ENCODE assay signal across 20 cellular contexts in genomic region chr4:1826531-1827350, GRCh38. TPM values are rescaled to one million over a fixed set of nuclear protein-coding genes. Genes with fewer than 3 reads are reported as not detected.
DNase-seq lines count a peak whose midpoint lies in the region; ATAC-seq and TF ChIP-seq lines count a peak whose summit lies in the region.
"Had no signal": no experiment of that assay in that cellular context is flagged by ENCODE, and none has a peak within 500 bp of the region (broad histone marks: within the 10 kb centered on the region; RNA-seq: fewer than 3 reads in every experiment).

No MANE protein-coding gene starts in this region.

- H3K36me3 ChIP-seq in HEK293 (ENCODE audit: control insufficient read depth in 2 of 2, insufficient read depth in 1 of 2, low read length in 2 of 2) (peaks cover 0 to 76% of the 10 kb centered on the region in 2 experiments; a peak in 2 of 3 replicates), WERI-Rb-1 (peaks cover 72% of the 10 kb centered on the region), OCI-LY7 (ENCODE audit: insufficient read depth, low read length) (peaks cover 65% of the 10 kb centered on the region)

- TF ChIP-seq CTCF in HEK293 (tag by site-specific recombination; IDR thresholded peaks at IDR 0.05) (no peak), WERI-Rb-1 (IDR thresholded peaks at IDR 0.05; ENCODE audit: low read depth, low read length) (0 out of 2 replicates have a peak, but pooled peaks have one; percentile 14), OCI-LY7 (conservative IDR thresholded peaks at IDR 0.05; ENCODE audit: low read length) (no peak)

- H3K27me3 ChIP-seq in WERI-Rb-1 (ENCODE audit: insufficient read depth, low read depth, severe bottlenecking), result no peaks in the 10 kb centered on the region
- H3K27me3 ChIP-seq: BLaER1 treated with 17β-estradiol and CSF1 and Interleukin-3, amounts not matched to agents 10 nM and 100 nM had no signal

- no peaks in the 10 kb centered on the region for H4K20me1 ChIP-seq in OCI-LY7 (ENCODE audit: insufficient read depth, low read length)

- no peak overlapping the region for H2AFZ ChIP-seq in OCI-LY7 (ENCODE audit: low read length)

- no peaks in the 10 kb centered on the region for H3K4me1 ChIP-seq in HEK293 (ENCODE audit: control insufficient read depth, insufficient read depth, low read length)
- no peaks in the 10 kb centered on the region for H3K4me1 ChIP-seq in OCI-LY7 (ENCODE audit: insufficient read depth, low read length, poor library complexity, severe bottlenecking)

- POLR2A ChIA-PET in HEK293 (lab: Yijun Ruan, JAX), result interaction anchor here (0.7 kb wide), 1 partner anchor 32 kb away, joined by 5 read pairs; no protein-coding TSS in a partner anchor
- POLR2A ChIA-PET in OCI-LY7 (lab: Charles Lee), result no interaction called here

- BruUV-seq in OCI-LY7 (replicated peaks; lab: Mats Ljungman, UMichigan), result no TSS peak

- CTCF ChIA-PET in HEK293 (lab: Yijun Ruan, JAX), result interaction anchor here (0.5 kb wide), 1 partner anchor 66 kb away, joined by 4 read pairs; no protein-coding TSS in a partner anchor
- CTCF ChIA-PET in OCI-LY7 (lab: Charles Lee; ENCODE audit: unreplicated experiment), result interaction anchor here (0.5 kb wide), 1 partner anchor 97 kb away, joined by 3 read pairs; no protein-coding TSS in a partner anchor

- H3K79me2 ChIP-seq in OCI-LY7 (ENCODE audit: insufficient read depth, low read depth, low read length), result no peaks in the 10 kb centered on the region

- H3K4me1 Mint-ChIP-seq in stimulated activated effector memory CD8-positive, alpha-beta T cell treated with anti-CD3 and anti-CD28 coated beads, Interleukin-12 subunit alpha, Interleukin-12 subunit beta, amount 100 ng/mL, for 72 hours, result no peaks in the 10 kb centered on the region

- H3K4me3 ChIP-seq in HEK293 (ENCODE audit: low read depth, low read length), result no peak overlapping the region
- no peak overlapping the region for H3K4me3 ChIP-seq in WERI-Rb-1 (ENCODE audit: low read depth, low read length)
- H3K4me3 ChIP-seq in OCI-LY7 (ENCODE audit: low read depth, low read length, poor library complexity, severe bottlenecking), result no peak overlapping the region
- H3K4me3 ChIP-seq: BLaER1 treated with 17β-estradiol and CSF1 and Interleukin-3, amounts not matched to agents 10 nM and 100 nM; SK-N-MC had no signal

- intact Hi-C loops in OCI-LY7 (cut with micrococcal nuclease; ENCODE audit: unreplicated experiment), result no loop called here

- no peaks in the 10 kb centered on the region for H3K9me3 Mint-ChIP-seq in stimulated activated effector memory CD8-positive, alpha-beta T cell treated with anti-CD3 and anti-CD28 coated beads, Interleukin-12 subunit alpha, Interleukin-12 subunit beta, amount 100 ng/mL, for 72 hours

- no peaks in the 10 kb centered on the region for H3K9me3 ChIP-seq in HEK293 (ENCODE audit: control insufficient read depth, insufficient read depth, low read depth, low read length)
- no peaks in the 10 kb centered on the region for H3K9me3 ChIP-seq in WERI-Rb-1 (ENCODE audit: severe bottlenecking)
- H3K9me3 ChIP-seq in OCI-LY7 (ENCODE audit: low read length), result no peaks in the 10 kb centered on the region
- H3K9me3 ChIP-seq: BLaER1 treated with 17β-estradiol and CSF1 and Interleukin-3, amounts not matched to agents 10 nM and 100 nM had no signal

- DNase-seq in WERI-Rb-1 (no peak), left lobe of liver (ENCODE audit: low spot score) (no peak), OCI-LY7 (ENCODE audit: low spot score) (no peak), NCI-H1105 treated with DMSO at 0.1 percent for 48 hours (lab: John Stamatoyannopoulos, UW) (no peak)
- no peak for DNase-seq in stimulated activated effector memory CD8-positive, alpha-beta T cell treated with anti-CD3 and anti-CD28 coated beads, Interleukin-12 subunit alpha, Interleukin-12 subunit beta, amount 100 ng/mL, for 72 hours (ENCODE audit: low spot score in 2 of 2)
- DNase-seq: H7, KG1, MV-4-11, NCI-H1417, NCI-H187, NCI-H2107, NCI-H2227 treated with DMSO at 0.1 percent for 48 hours, NCI-H510A treated with DMSO at 0.1 percent for 48 hours, NCI-H774, SHP77 had no signal

- H3K4me2 ChIP-seq in OCI-LY7 (ENCODE audit: low read length), result no peak overlapping the region
- H3K4me2 ChIP-seq: BLaER1 treated with 17β-estradiol and CSF1 and Interleukin-3, amounts not matched to agents 10 nM and 100 nM had no signal

- peaks cover 58% of the 10 kb centered on the region for H3K36me3 Mint-ChIP-seq in stimulated activated effector memory CD8-positive, alpha-beta T cell treated with anti-CD3 and anti-CD28 coated beads, Interleukin-12 subunit alpha, Interleukin-12 subunit beta, amount 100 ng/mL, for 72 hours

- H3K9me2 ChIP-seq in OCI-LY7 (ENCODE audit: insufficient read depth, low read length), result no peaks in the 10 kb centered on the region

- H3K27ac ChIP-seq in HEK293 (ENCODE audit: extremely low read depth, low read depth, low read length) (no peak overlapping the region), WERI-Rb-1 (peak overlapping the region; percentile 65), OCI-LY7 (ENCODE audit: low read depth, low read length, poor library complexity, severe bottlenecking) (no peak overlapping the region)
- H3K27ac ChIP-seq: BLaER1 treated with 17β-estradiol and CSF1 and Interleukin-3, amounts not matched to agents 10 nM and 100 nM; SK-N-MC had no signal

- no peak overlapping the region for H3K4me3 Mint-ChIP-seq in stimulated activated effector memory CD8-positive, alpha-beta T cell treated with anti-CD3 and anti-CD28 coated beads, Interleukin-12 subunit alpha, Interleukin-12 subunit beta, amount 100 ng/mL, for 72 hours

- H3K27ac Mint-ChIP-seq in stimulated activated effector memory CD8-positive, alpha-beta T cell treated with anti-CD3 and anti-CD28 coated beads, Interleukin-12 subunit alpha, Interleukin-12 subunit beta, amount 100 ng/mL, for 72 hours, result peak overlapping the region; percentile 64

- ATAC-seq in left lobe of liver (peak; percentile 16), GM18520 (IDR thresholded peaks at IDR 0.05; ENCODE audit: unreplicated experiment) (no peak)
- ATAC-seq in stimulated activated effector memory CD8-positive, alpha-beta T cell treated with anti-CD3 and anti-CD28 coated beads, Interleukin-12 subunit alpha, Interleukin-12 subunit beta, amount 100 ng/mL, for 72 hours, result no peak

TF ChIP-seq in HEK293, 187 proteins besides CTCF, POLR2A, EP300 and RAD21:
- TF ChIP-seq ZNF16 (tag by site-specific recombination; IDR thresholded peaks at IDR 0.05; ENCODE audit: low read depth) (0 out of 2 replicates have a peak, but pooled peaks have one; percentile 39), ZEB2 (tag by site-specific recombination; IDR thresholded peaks at IDR 0.05) (no peak)
TF ChIP-seq in HEK293: peak in this region for 1.

RNA-seq across cellular contexts. Expression of gene LETM1, which starts 29.2 kb away (rescaled TPM):
- 28.1 TPM for total RNA-seq in left lobe of liver
- total RNA-seq in OCI-LY7 (2014; rRNA removed; shearing (Covaris generic)), result 58.3 and 60.0 TPM in 2 replicates
- total RNA-seq in OCI-LY7 (2022), result 61.7 and 66.8 TPM in 2 replicates

RNA-seq across cellular contexts. Expression of gene FGFR3, which starts 33.6 kb away (rescaled TPM):
- 48.5 TPM for total RNA-seq in left lobe of liver
- total RNA-seq in OCI-LY7 (2014; rRNA removed; shearing (Covaris generic)), result not detected in 2 replicates
- total RNA-seq in OCI-LY7 (2022), result not detected in 2 replicates
- total RNA-seq: RPMI7951 had no signal

RNA-seq across cellular contexts. Expression of gene NSD2, which starts 44.5 kb away (rescaled TPM):
- total RNA-seq in left lobe of liver (13.5 TPM), OCI-LY7 (2022) (329 and 372 TPM in 2 replicates)
- 158 and 169 TPM in 2 replicates for total RNA-seq in OCI-LY7 (2014; rRNA removed; shearing (Covaris generic))

Comparison
In these comparisons a context has a peak if more than half of its experiments do, and no peak if none do; other contexts are left out.
1. RNA of gene FGFR3, which starts 33.6 kb away (total RNA-seq): 48.5 TPM in left lobe of liver (single experiment); not detected in OCI-LY7; every median in the first group is over 10 times any median in the second.
2. RNA of gene NSD2, which starts 44.5 kb away (total RNA-seq): 158 to 372 TPM in OCI-LY7; 13.5 TPM in left lobe of liver (single experiment); every median in the first group is over 10 times any median in the second.